Comparison of ENCODE assay signal across 21 cellular contexts in the genomic region with DNA sequence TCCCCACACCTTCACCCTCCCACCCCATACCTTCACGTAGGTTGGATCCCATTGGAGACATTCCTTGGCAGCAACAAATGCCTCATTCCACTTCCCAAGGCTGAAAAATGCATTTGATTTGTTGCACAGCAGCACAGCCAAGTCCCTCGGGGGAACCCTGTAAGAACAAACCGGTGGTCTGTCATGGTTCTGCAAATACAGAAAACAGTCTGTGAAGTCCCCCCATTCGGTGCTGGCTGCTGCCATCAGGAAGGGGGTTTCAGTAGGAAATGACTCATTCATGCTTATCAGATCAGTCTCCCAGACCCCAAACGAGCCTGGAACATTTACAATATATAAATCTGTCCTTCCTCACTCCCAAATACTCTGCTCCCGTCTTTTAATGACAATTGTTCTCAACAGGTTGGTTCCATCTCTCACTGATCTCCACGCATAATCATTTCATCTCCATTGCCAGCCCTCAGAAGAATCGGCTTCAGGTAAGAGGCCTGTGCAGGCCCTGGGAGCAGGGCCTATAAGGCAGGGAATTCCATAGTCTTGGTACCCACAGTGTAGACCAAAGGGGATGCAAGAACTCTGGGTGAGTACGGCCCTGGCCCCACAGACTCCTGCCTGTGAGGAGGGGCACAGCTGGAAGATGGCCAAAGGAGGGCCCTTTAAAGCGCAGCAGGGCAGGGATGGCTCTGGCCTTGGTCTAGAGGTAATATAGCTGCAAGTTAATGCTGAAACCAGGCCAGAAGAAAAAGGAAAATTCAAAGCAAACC. TPM values are rescaled to one million over a fixed set of nuclear protein-coding genes. Genes with fewer than 3 reads are reported as not detected.
A peak's percentile ranks its signal among the peaks of the same experiment; 100 is the strongest.
DNase-seq lines count a peak whose midpoint lies in the region; ATAC-seq and TF ChIP-seq lines count a peak whose summit lies in the region.
"Had no signal": no experiment of that assay in that cellular context is flagged by ENCODE, and none has a peak within 500 bp of the region (broad histone marks: within the 10 kb centered on the region; RNA-seq: fewer than 3 reads in every experiment).

No MANE protein-coding gene starts in this region.

- TF ChIP-seq CTCF in CD8-positive, alpha-beta T cell (IDR thresholded peaks at IDR 0.05): no peak
- TF ChIP-seq CTCF in GM10266 (IDR thresholded peaks at IDR 0.05; ENCODE audit: control insufficient read depth, insufficient read depth, low read depth, missing control alignments): no peak

- peaks cover 6% of the 10 kb centered on the region for H3K79me1 ChIP-seq in trophoblast cell (ENCODE audit: low read length)

- peak overlapping the region; percentile 9 for H3K4me3 Mint-ChIP-seq in CD8-positive, alpha-beta T cell
- H3K4me3 Mint-ChIP-seq in activated CD4-positive, alpha-beta memory T cell treated with anti-CD3 and anti-CD28 coated beads for 36 hours: no peak overlapping the region
- H3K4me3 Mint-ChIP-seq: GM23338 had no signal

- no peak overlapping the region for H3K4me3 ChIP-seq in CD8-positive, alpha-beta T cell (ENCODE audit: low read depth, low read length)
- H3K4me3 ChIP-seq in Karpas-422 (ENCODE audit: low read length) (no peak overlapping the region), trophoblast cell (ENCODE audit: low read depth, low read length) (no peak overlapping the region)
- H3K4me3 ChIP-seq in effector memory CD4-positive, alpha-beta T cell (ENCODE audit: insufficient read depth, low read depth, low read length, poor library complexity, severe bottlenecking): no peak overlapping the region
- H3K4me3 ChIP-seq: GM23338, mucosa of descending colon, SJCRH30 had no signal

- no peak overlapping the region for H2AK5ac ChIP-seq in trophoblast cell (ENCODE audit: low read length)

- H2BK12ac ChIP-seq in trophoblast cell (ENCODE audit: low read length): peak overlapping the region; percentile 51

- peak overlapping the region; percentile 61 for H3K18ac ChIP-seq in trophoblast cell (ENCODE audit: low read length)

- H3K79me2 ChIP-seq in Karpas-422 (ENCODE audit: low read length): peaks cover 53% of the 10 kb centered on the region
- no peaks in the 10 kb centered on the region for H3K79me2 ChIP-seq in trophoblast cell (ENCODE audit: control insufficient read depth, insufficient read depth, low read length, poor library complexity)

- H3K9me2 ChIP-seq in Karpas-422 (replicated peaks; ENCODE audit: insufficient read depth, low read length): no peaks in the 10 kb centered on the region

- H3K9me3 ChIP-seq in CD8-positive, alpha-beta T cell (ENCODE audit: low read length): no peaks in the 10 kb centered on the region
- H3K9me3 ChIP-seq in Karpas-422 (ENCODE audit: low read length) (no peaks in the 10 kb centered on the region), trophoblast cell (ENCODE audit: insufficient read depth, low read depth, low read length) (no peaks in the 10 kb centered on the region)
- H3K9me3 ChIP-seq in effector memory CD4-positive, alpha-beta T cell (ENCODE audit: control insufficient read depth, low read length): no peaks in the 10 kb centered on the region
- H3K9me3 ChIP-seq: mucosa of descending colon, SJCRH30 had no signal

- no peak overlapping the region for H2BK120ac ChIP-seq in trophoblast cell (ENCODE audit: insufficient read depth, low read length, poor library complexity)

- POLR2A ChIA-PET in CD8-positive, alpha-beta T cell (lab: Charles Lee): interaction anchor here (0.6 kb wide), 1 partner anchor 11 kb away, joined by 3 read pairs; no protein-coding TSS in a partner anchor
- POLR2A ChIA-PET in activated CD4-positive, alpha-beta memory T cell treated with anti-CD3 and anti-CD28 coated beads for 36 hours (lab: Charles Lee): interaction anchor here (2.0 kb wide), 1 partner anchor 27 kb away, joined by 6 read pairs; no protein-coding TSS in a partner anchor

- H4K91ac ChIP-seq in trophoblast cell (ENCODE audit: low read depth, low read length): peak overlapping the region; percentile 15

- H2BK5ac ChIP-seq in trophoblast cell (ENCODE audit: low read depth, low read length, poor library complexity): no peak overlapping the region

- H3K4me1 ChIP-seq in CD8-positive, alpha-beta T cell (ENCODE audit: insufficient read depth, low read length): peaks cover 54% of the 10 kb centered on the region
- peaks cover 55% of the 10 kb centered on the region for H3K4me1 ChIP-seq in Karpas-422 (ENCODE audit: low read length)
- peaks cover 42% of the 10 kb centered on the region for H3K4me1 ChIP-seq in effector memory CD4-positive, alpha-beta T cell (ENCODE audit: control insufficient read depth, insufficient read depth, low read length, poor library complexity, severe bottlenecking)
- peaks cover 11 to 13% of the 10 kb centered on the region in 2 experiments for H3K4me1 ChIP-seq in trophoblast cell (ENCODE audit: control insufficient read depth in 1 of 2, insufficient read depth in 2 of 2, low read length in 2 of 2)
- H3K4me1 ChIP-seq: SJCRH30 had no signal

- H4K8ac ChIP-seq in trophoblast cell (ENCODE audit: low read depth, low read length): peak overlapping the region; percentile 13

- no peaks in the 10 kb centered on the region for H3K9me3 Mint-ChIP-seq in CD8-positive, alpha-beta T cell
- no peaks in the 10 kb centered on the region for H3K9me3 Mint-ChIP-seq in activated CD4-positive, alpha-beta memory T cell treated with anti-CD3 and anti-CD28 coated beads for 36 hours

- ATAC-seq in CD8-positive, alpha-beta T cell: peak; percentile 25
- ATAC-seq in HG03460 (IDR thresholded peaks at IDR 0.05; ENCODE audit: unreplicated experiment): no peak
- ATAC-seq: esophagus mucosa, GM23338, mucosa of descending colon had no signal

- no peak overlapping the region for H2AFZ ChIP-seq in Karpas-422 (ENCODE audit: low read length)
- H2AFZ ChIP-seq in trophoblast cell (ENCODE audit: insufficient read depth, low read length, poor library complexity): no peak overlapping the region
- H2AFZ ChIP-seq: GM23338 had no signal

- H3K4me1 Mint-ChIP-seq in CD8-positive, alpha-beta T cell (ENCODE audit: low read depth): peaks cover 75% of the 10 kb centered on the region
- peaks cover 69% of the 10 kb centered on the region for H3K4me1 Mint-ChIP-seq in activated CD4-positive, alpha-beta memory T cell treated with anti-CD3 and anti-CD28 coated beads for 36 hours (ENCODE audit: low read depth)

- CTCF ChIA-PET in CD8-positive, alpha-beta T cell (lab: Charles Lee): interaction anchor here (1.7 kb wide), 1 partner anchor 10 kb away, joined by 3 read pairs; no protein-coding TSS in a partner anchor
- CTCF ChIA-PET in activated CD4-positive, alpha-beta memory T cell treated with anti-CD3 and anti-CD28 coated beads for 36 hours (lab: Charles Lee): interaction anchor here (1.4 to 5.6 kb wide), 3 partner anchors 10 to 55 kb away, joined by 4 to 69 read pairs (median 6); no protein-coding TSS in a partner anchor

- no peak overlapping the region for H3K14ac ChIP-seq in trophoblast cell (ENCODE audit: low read length)

- no peak overlapping the region for H3K23ac ChIP-seq in trophoblast cell (ENCODE audit: low read length)

- H4K20me1 ChIP-seq in Karpas-422 (ENCODE audit: insufficient read depth, low read depth, low read length): no peaks in the 10 kb centered on the region

- H3K27ac ChIP-seq in CD8-positive, alpha-beta T cell (ENCODE audit: low read depth, low read length): peak overlapping the region; percentile 3
- H3K27ac ChIP-seq in Karpas-422 (ENCODE audit: low read length) (peak overlapping the region; percentile 99), trophoblast cell (ENCODE audit: low read depth, low read length) (no peak overlapping the region)
- H3K27ac ChIP-seq in effector memory CD4-positive, alpha-beta T cell (ENCODE audit: insufficient read depth, low read length, poor library complexity, severe bottlenecking): peak overlapping the region; percentile 49
- H3K27ac ChIP-seq: KMS-11, SJCRH30 had no signal

- peaks cover 68% of the 10 kb centered on the region for H3K36me3 Mint-ChIP-seq in CD8-positive, alpha-beta T cell
- peaks cover 5% of the 10 kb centered on the region for H3K36me3 Mint-ChIP-seq in activated CD4-positive, alpha-beta memory T cell treated with anti-CD3 and anti-CD28 coated beads for 36 hours

- H3K4me2 ChIP-seq in Karpas-422 (ENCODE audit: low read depth, low read length, poor library complexity, severe bottlenecking) (peak overlapping the region; percentile 71), trophoblast cell (ENCODE audit: low read length) (peak overlapping the region; percentile 6)
- H3K4me2 ChIP-seq: GM23338, KMS-11 had no signal

- H4K12ac ChIP-seq in trophoblast cell (ENCODE audit: low read depth, low read length): no peak overlapping the region

- H3K9ac ChIP-seq in Karpas-422 (ENCODE audit: low read length): peak overlapping the region; percentile 6
- no peak overlapping the region for H3K9ac ChIP-seq in trophoblast cell (ENCODE audit: low read length)
- H3K9ac ChIP-seq: KMS-11 had no signal

- WGBS in trophoblast cell (ENCODE audit: extremely low coverage, insufficient coverage, insufficient read length): no CpG with 5 or more reads among the region's 10 CpGs

- H3K27ac Mint-ChIP-seq in CD8-positive, alpha-beta T cell: peak overlapping the region; percentile 82
- H3K27ac Mint-ChIP-seq in activated CD4-positive, alpha-beta memory T cell treated with anti-CD3 and anti-CD28 coated beads for 36 hours: no peak overlapping the region
- H3K27ac Mint-ChIP-seq: GM23338 had no signal

- H3K27me3 ChIP-seq in CD8-positive, alpha-beta T cell (ENCODE audit: insufficient read depth, low read length): no peaks in the 10 kb centered on the region
- no peaks in the 10 kb centered on the region for H3K27me3 ChIP-seq in Karpas-422 (ENCODE audit: low read length)
- no peaks in the 10 kb centered on the region for H3K27me3 ChIP-seq in effector memory CD4-positive, alpha-beta T cell (replicated peaks; ENCODE audit: control insufficient read depth, insufficient read depth, low read length, poor library complexity, severe bottlenecking)
- H3K27me3 ChIP-seq in trophoblast cell (ENCODE audit: insufficient read depth, low read length): no peaks in the 10 kb centered on the region
- H3K27me3 ChIP-seq: SJCRH30 had no signal

- intact Hi-C loops in CD8-positive, alpha-beta T cell (cut with DNase I, micrococcal nuclease): no loop called here
- intact Hi-C loops in activated CD4-positive, alpha-beta memory T cell treated with anti-CD3 and anti-CD28 coated beads for 36 hours (cut with micrococcal nuclease): loop anchor here (10.0 kb wide), 1 partner anchor 422 kb away; no protein-coding TSS in a partner anchor

- H3K4ac ChIP-seq in trophoblast cell (ENCODE audit: low read depth, low read length): no peak overlapping the region

- peaks cover 18% of the 10 kb centered on the region for H3K36me3 ChIP-seq in CD8-positive, alpha-beta T cell (ENCODE audit: insufficient read depth, low read length)
- peaks cover 30% of the 10 kb centered on the region for H3K36me3 ChIP-seq in Karpas-422 (ENCODE audit: insufficient read depth, low read length)
- peaks cover 22% of the 10 kb centered on the region for H3K36me3 ChIP-seq in effector memory CD4-positive, alpha-beta T cell (ENCODE audit: control insufficient read depth, insufficient read depth, low read length)
- H3K36me3 ChIP-seq in trophoblast cell (ENCODE audit: control insufficient read depth in 1 of 2, insufficient read depth in 2 of 2, low read length in 2 of 2): no peaks in the 10 kb centered on the region
- H3K36me3 ChIP-seq: SJCRH30 had no signal

- H3K27me3 Mint-ChIP-seq in CD8-positive, alpha-beta T cell (ENCODE audit: low read depth): no peaks in the 10 kb centered on the region
- H3K27me3 Mint-ChIP-seq in activated CD4-positive, alpha-beta memory T cell treated with anti-CD3 and anti-CD28 coated beads for 36 hours: no peaks in the 10 kb centered on the region

- DNase-seq in CD8-positive, alpha-beta T cell: peak in 2 of 7 experiments; percentile 15 to 40
- no peak for DNase-seq in Karpas-422
- peak in 1 of 3 donors; percentile 9 for DNase-seq in effector memory CD4-positive, alpha-beta T cell
- no peak for DNase-seq in trophoblast cell
- DNase-seq in NCI-H1417 (lab: John Stamatoyannopoulos, UW): no peak
- no peak for DNase-seq in activated CD4-positive, alpha-beta memory T cell treated with anti-CD3 and anti-CD28 coated beads for 36 hours
- DNase-seq in GM10266 (ENCODE audit: extremely low spot score): no peak
- DNase-seq: activated CD4-positive, alpha-beta T cell treated with anti-CD3 and anti-CD28 coated beads, Interleukin-2, amount 50 U/mL, for 48 hours; activated effector memory CD4-positive, alpha-beta T cell treated with anti-CD3 and anti-CD28 coated beads, Interleukin-2, amount 50 U/mL, for 16 hours; head of caudate nucleus; kidney; mucosa of descending colon; NCI-H1694 treated with DMSO at 0.1 percent for 48 hours; OCI-M1; posterior cingulate gyrus; SJCRH30; substantia nigra had no signal

RNA-seq across cellular contexts. Expression of a gene that starts 41.6 kb away (rescaled TPM):
- total RNA-seq in CD8-positive, alpha-beta T cell: 10 to 100 TPM; 34.9 to 36.4 TPM
- 83.4 and 123 TPM in 2 replicates for total RNA-seq in Karpas-422 (2014; rRNA removed; shearing (Covaris generic); ENCODE audit: low replicate concordance)
- polyA plus RNA-seq in trophoblast cell (2013): 0.49 TPM in 2 replicates
- total RNA-seq in activated CD4-positive, alpha-beta memory T cell treated with anti-CD3 and anti-CD28 coated beads for 36 hours: 10 to 100 TPM; 11.7 to 17.1 TPM
